In the genomic region with DNA sequence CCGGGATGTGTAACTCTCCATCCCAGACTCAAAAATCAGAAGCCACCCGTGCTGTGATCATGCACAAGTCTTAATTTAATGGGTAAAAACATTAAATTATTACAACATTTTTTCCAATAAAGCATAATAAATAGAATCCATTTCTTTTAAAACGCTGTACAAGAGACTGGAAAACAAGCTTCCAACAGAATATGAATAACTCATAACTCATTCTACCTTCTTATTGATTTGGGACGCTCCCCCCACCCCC, we compare ENCODE assay signal across 8 cellular contexts. TPM values are rescaled to one million over a fixed set of nuclear protein-coding genes. Genes with fewer than 3 reads are reported as not detected.
DNase-seq lines count a peak whose midpoint lies in the region; ATAC-seq and TF ChIP-seq lines count a peak whose summit lies in the region.

No MANE protein-coding gene starts in this region.

- WGBS in suprapubic skin, result 8% methylated on average over 4 of the region's 4 CpGs

- H3K36me3 ChIP-seq in adipocyte (ENCODE audit: control insufficient read depth, insufficient read depth, low read length, severe bottlenecking) (peaks cover 3% of the 10 kb centered on the region), kidney epithelial cell (ENCODE audit: control insufficient read depth, insufficient read depth, low read length) (no peaks in the 10 kb centered on the region), suprapubic skin (peaks cover 9% of the 10 kb centered on the region)

- H3K9me3 ChIP-seq in adipocyte (ENCODE audit: control insufficient read depth, low read length) (no peaks in the 10 kb centered on the region), suprapubic skin (no peaks in the 10 kb centered on the region)

- H3K36me3 Mint-ChIP-seq in T-helper 1 cell treated with Interleukin-12 subunit alpha and Interleukin-12 subunit beta and Interleukin-4 antibody, amounts not matched to agents 30 μg/mL and 1 μg/mL, for 36 hours (ENCODE audit: low read depth), result peaks cover 32% of the 10 kb centered on the region

- peak overlapping the region; percentile 88 for H3K27ac Mint-ChIP-seq in T-helper 1 cell treated with Interleukin-12 subunit alpha and Interleukin-12 subunit beta and Interleukin-4 antibody, amounts not matched to agents 30 μg/mL and 1 μg/mL, for 36 hours

- H3K4me3 Mint-ChIP-seq in T-helper 1 cell treated with Interleukin-12 subunit alpha and Interleukin-12 subunit beta and Interleukin-4 antibody, amounts not matched to agents 30 μg/mL and 1 μg/mL, for 36 hours, result peak overlapping the region; percentile 99

- TF ChIP-seq POLR2A in suprapubic skin (IDR thresholded peaks at IDR 0.05), result no peak

- no peak for ATAC-seq in HG03460 (IDR thresholded peaks at IDR 0.05; ENCODE audit: unreplicated experiment)

- no peak for TF ChIP-seq CTCF in kidney epithelial cell (IDR thresholded peaks at IDR 0.05; ENCODE audit: insufficient read depth, low read length, poor library complexity, severe bottlenecking)
- no peak for TF ChIP-seq CTCF in suprapubic skin (IDR thresholded peaks at IDR 0.05)

- H3K27me3 Mint-ChIP-seq in T-helper 1 cell treated with Interleukin-12 subunit alpha and Interleukin-12 subunit beta and Interleukin-4 antibody, amounts not matched to agents 30 μg/mL and 1 μg/mL, for 36 hours (ENCODE audit: low read depth), result no peaks in the 10 kb centered on the region

- H3K4me1 ChIP-seq in adipocyte (ENCODE audit: control insufficient read depth, insufficient read depth, low read length) (peaks cover 26% of the 10 kb centered on the region), suprapubic skin (peaks cover 44% of the 10 kb centered on the region)

- peak overlapping the region; percentile 85 for H3K9ac ChIP-seq in adipocyte (ENCODE audit: low read length)

- H3K9me3 Mint-ChIP-seq in T-helper 1 cell treated with Interleukin-12 subunit alpha and Interleukin-12 subunit beta and Interleukin-4 antibody, amounts not matched to agents 30 μg/mL and 1 μg/mL, for 36 hours, result no peaks in the 10 kb centered on the region

- H3K27me3 ChIP-seq in adipocyte (replicated peaks; ENCODE audit: control insufficient read depth, insufficient read depth, low read length) (no peaks in the 10 kb centered on the region), kidney epithelial cell (ENCODE audit: control insufficient read depth, insufficient read depth, low read length) (no peaks in the 10 kb centered on the region), suprapubic skin (no peaks in the 10 kb centered on the region)

- TF ChIP-seq EP300 in suprapubic skin (IDR thresholded peaks at IDR 0.05), result no peak

- H3K4me1 Mint-ChIP-seq in T-helper 1 cell treated with Interleukin-12 subunit alpha and Interleukin-12 subunit beta and Interleukin-4 antibody, amounts not matched to agents 30 μg/mL and 1 μg/mL, for 36 hours (ENCODE audit: low read depth), result peaks cover 39% of the 10 kb centered on the region

- peak overlapping the region; percentile 92 for H3K4me3 ChIP-seq in adipocyte (ENCODE audit: low read length)
- H3K4me3 ChIP-seq in kidney epithelial cell (ENCODE audit: low read depth, low read length), result peak overlapping the region; percentile 96
- peak overlapping the region; percentile 92 for H3K4me3 ChIP-seq in suprapubic skin

- peak overlapping the region; percentile 89 for H3K27ac ChIP-seq in suprapubic skin

- DNase-seq in T-helper 1 cell, result no peak
- DNase-seq in adipocyte (ENCODE audit: low read depth), result no peak
- DNase-seq in kidney epithelial cell (ENCODE audit: low read depth), result no peak
- DNase-seq in suprapubic skin (ENCODE audit: low spot score in 2 of 2), result no peak
- no peak for DNase-seq in NCI-H187 treated with DMSO at 0.1 percent for 48 hours (lab: John Stamatoyannopoulos, UW)
- DNase-seq in stimulated activated naive CD4-positive, alpha-beta T cell treated with Interleukin-2 at 50 U/mL for 16 hours (lab: John Stamatoyannopoulos, UW), result no peak

RNA-seq across cellular contexts. Expression of a gene that starts 0.5 kb away (rescaled TPM):
- 18.4 and 19.8 TPM in 2 replicates for total RNA-seq in kidney epithelial cell
- total RNA-seq in suprapubic skin, result 10 to 100 TPM; 19.1 to 46.9 (median 24.5) TPM

RNA-seq across cellular contexts. Expression of a gene that starts 2.4 kb away (rescaled TPM):
- total RNA-seq in kidney epithelial cell (3.6 and 6.2 TPM in 2 replicates), suprapubic skin (10 to 100 TPM in 2 of 4 donors, 1 to 10 TPM in 2; 8.9 to 11.6 (median 10.3) TPM)

RNA-seq across cellular contexts. Expression of a gene that starts 20.8 kb away (rescaled TPM):
- total RNA-seq in kidney epithelial cell, result 73.7 and 86.8 TPM in 2 replicates
- 10 to 100 TPM; 28.9 to 65.9 (median 59.1) TPM for total RNA-seq in suprapubic skin

RNA-seq across cellular contexts. Expression of a gene that starts 22.6 kb away (rescaled TPM):
- total RNA-seq in kidney epithelial cell, result 38.5 and 47.1 TPM in 2 replicates
- total RNA-seq in suprapubic skin, result 10 to 100 TPM; 52.2 to 80.8 (median 63.6) TPM

RNA-seq across cellular contexts. Expression of a gene that starts 49.1 kb away (rescaled TPM):
- total RNA-seq in kidney epithelial cell (0.08 and 0.62 TPM in 2 replicates), suprapubic skin (10 to 100 TPM; 19.2 to 63.8 (median 26.8) TPM)
